27 cellular contexts compared by ENCODE assay signal in genomic region chr1:221806236-221806635, GRCh38.
"Had no signal": no experiment of that assay in that cellular context is flagged by ENCODE, and none has a peak within 500 bp of the region (broad histone marks: within the 10 kb centered on the region; RNA-seq: fewer than 3 reads in every experiment).

No MANE protein-coding gene starts in this region.

- H3K4me3 Mint-ChIP-seq: activated CD4-positive, alpha-beta T cell treated with anti-CD3 and anti-CD28 coated beads for 36 hours; activated naive CD4-positive, alpha-beta T cell treated with anti-CD3 and anti-CD28 coated beads for 36 hours; activated naive CD8-positive, alpha-beta T cell treated with anti-CD3 and anti-CD28 coated beads, Interleukin-2, amount 10 ng/mL, durations not matched to agents 7 days and 5 days; central memory CD8-positive, alpha-beta T cell; effector memory CD8-positive, alpha-beta T cell; immature natural killer cell; naive thymus-derived CD4-positive, alpha-beta T cell; neural crest cell; stimulated activated naive CD8-positive, alpha-beta T cell treated with anti-CD3 and anti-CD28 coated beads, Interleukin-15, Interleukin-2, amounts not matched to agents 100 ng/mL and 50 ng/mL, for 24 hours had no signal

- H3K4me1 ChIP-seq: breast epithelium, lower lobe of right lung, tibial artery had no signal

- DNase-seq: activated CD4-positive, alpha-beta T cell treated with anti-CD3 and anti-CD28 coated beads for 36 hours; activated CD4-positive, alpha-beta T cell treated with anti-CD3 and anti-CD28 coated beads, Interleukin-2, amount 50 U/mL, for 48 hours; activated CD8-positive, alpha-beta memory T cell treated with anti-CD3 and anti-CD28 coated beads, Interleukin-2, amount 50 U/mL, for 48 hours; activated effector memory CD4-positive, alpha-beta T cell treated with Interleukin-2 at 50 U/mL for 16 hours; activated naive CD4-positive, alpha-beta T cell treated with anti-CD3 and anti-CD28 coated beads for 36 hours; activated naive CD8-positive, alpha-beta T cell treated with anti-CD3 and anti-CD28 coated beads, Interleukin-2, amount 10 ng/mL, durations not matched to agents 7 days and 5 days; activated T-cell treated with anti-CD3 and anti-CD28 coated beads, Interleukin-2, amount 50 U/mL, for 48 hours; amniotic stem cell; dorsolateral prefrontal cortex; effector memory CD8-positive, alpha-beta T cell; foreskin melanocyte; immature natural killer cell; lower lobe of right lung; naive thymus-derived CD4-positive, alpha-beta T cell; occipital lobe; sigmoid colon; stimulated activated CD4-positive, alpha-beta T cell treated with anti-CD3 and anti-CD28 coated beads, Interleukin-15, amount 100 ng/mL, for 24 hours; stimulated activated CD8-positive, alpha-beta memory T cell treated with anti-CD3 and anti-CD28 coated beads, Interleukin-4, amount 100 ng/mL, for 48 hours; T-helper 9 cell; tibial artery had no signal

- H3K9me3 Mint-ChIP-seq: activated naive CD4-positive, alpha-beta T cell treated with anti-CD3 and anti-CD28 coated beads for 36 hours; central memory CD8-positive, alpha-beta T cell; effector memory CD8-positive, alpha-beta T cell; stimulated activated naive CD8-positive, alpha-beta T cell treated with anti-CD3 and anti-CD28 coated beads, Interleukin-15, Interleukin-2, amounts not matched to agents 100 ng/mL and 50 ng/mL, for 24 hours had no signal

- H3K36me3 ChIP-seq: breast epithelium, lower lobe of right lung, sigmoid colon, tibial artery had no signal

- H3K27ac ChIP-seq: breast epithelium, dorsolateral prefrontal cortex, lower lobe of right lung, sigmoid colon, tibial artery had no signal

- H3K4me2 ChIP-seq: smooth muscle cell had no signal

- H3K27me3 ChIP-seq: breast epithelium, tibial artery had no signal

- ATAC-seq: activated CD4-positive, alpha-beta T cell treated with anti-CD3 and anti-CD28 coated beads for 36 hours; effector memory CD8-positive, alpha-beta T cell; esophagus mucosa; left lobe of liver; lower lobe of right lung; naive thymus-derived CD4-positive, alpha-beta T cell had no signal

- H3K27ac Mint-ChIP-seq: activated CD4-positive, alpha-beta T cell treated with anti-CD3 and anti-CD28 coated beads for 36 hours; activated naive CD4-positive, alpha-beta T cell treated with anti-CD3 and anti-CD28 coated beads for 36 hours; activated naive CD8-positive, alpha-beta T cell treated with anti-CD3 and anti-CD28 coated beads, Interleukin-2, amount 10 ng/mL, durations not matched to agents 7 days and 5 days; naive thymus-derived CD4-positive, alpha-beta T cell; stimulated activated naive CD8-positive, alpha-beta T cell treated with anti-CD3 and anti-CD28 coated beads, Interleukin-15, Interleukin-2, amounts not matched to agents 100 ng/mL and 50 ng/mL, for 24 hours had no signal

- H3K4me1 Mint-ChIP-seq: neural crest cell had no signal

- H3K4me3 ChIP-seq: breast epithelium, dorsolateral prefrontal cortex, lower lobe of right lung, sigmoid colon, smooth muscle cell, tibial artery had no signal

- H3K27me3 Mint-ChIP-seq: activated CD4-positive, alpha-beta T cell treated with anti-CD3 and anti-CD28 coated beads for 36 hours; activated naive CD8-positive, alpha-beta T cell treated with anti-CD3 and anti-CD28 coated beads, Interleukin-2, amount 10 ng/mL, durations not matched to agents 7 days and 5 days; central memory CD8-positive, alpha-beta T cell; effector memory CD8-positive, alpha-beta T cell; stimulated activated naive CD8-positive, alpha-beta T cell treated with anti-CD3 and anti-CD28 coated beads, Interleukin-15, Interleukin-2, amounts not matched to agents 100 ng/mL and 50 ng/mL, for 24 hours had no signal

- H3K9me3 ChIP-seq: breast epithelium, lower lobe of right lung, sigmoid colon, tibial artery had no signal
